In genomic region chr20:33645072-33645358, GRCh38 we compare ENCODE assay signal across 18 cellular contexts. TPM values are rescaled to one million over a fixed set of nuclear protein-coding genes. Genes with fewer than 3 reads are reported as not detected.
"Had no signal": no experiment of that assay in that cellular context is flagged by ENCODE, and none has a peak within 500 bp of the region (broad histone marks: within the 10 kb centered on the region; RNA-seq: fewer than 3 reads in every experiment).

No MANE protein-coding gene starts in this region.

- H3K9me3 ChIP-seq: right lobe of liver, transverse colon, uterus had no signal

- H3K36me3 ChIP-seq: uterus had no signal

- H3K27me3 ChIP-seq: right lobe of liver, transverse colon, uterus had no signal

- DNase-seq: activated CD4-positive, alpha-beta T cell treated with anti-CD3 and anti-CD28 coated beads, Interleukin-2, amount 10 ng/mL, durations not matched to agents 7 days and 5 days; activated CD8-positive, alpha-beta memory T cell treated with anti-CD3 and anti-CD28 coated beads, Interleukin-2, amount 10 ng/mL, durations not matched to agents 7 days and 5 days; activated CD8-positive, alpha-beta T cell treated with anti-CD3 and anti-CD28 coated beads for 36 hours; activated effector memory CD4-positive, alpha-beta T cell treated with anti-CD3 and anti-CD28 coated beads, Interleukin-2, amount 50 U/mL, for 16 hours; activated naive CD4-positive, alpha-beta T cell treated with anti-CD3 and anti-CD28 coated beads, Interleukin-2, amount 50 U/mL, for 16 hours; activated T-cell treated with anti-CD3 and anti-CD28 coated beads for 4 hours; aorta; caudate nucleus; effector CD4-positive, alpha-beta T cell; foreskin melanocyte; right lobe of liver; stimulated activated naive B cell treated with anti-CD40 and anti-IgM and Interleukin-4, amounts not matched to agents 10 μg/mL and 1 μg/mL and 100 μg/mL, for 72 hours; transverse colon; uterus had no signal

- H3K4me1 ChIP-seq: uterus had no signal

- H3K4me3 ChIP-seq: right lobe of liver, skin epidermis, transverse colon, uterus had no signal

- ATAC-seq: activated CD4-positive, CD25-positive, alpha-beta regulatory T cell treated with anti-CD3 and anti-CD28 coated beads, Interleukin-2, amount 50 U/mL, for 24 hours; activated CD8-positive, alpha-beta memory T cell treated with anti-CD3 and anti-CD28 coated beads, Interleukin-2, amount 10 ng/mL, durations not matched to agents 7 days and 5 days; activated CD8-positive, alpha-beta T cell treated with anti-CD3 and anti-CD28 coated beads for 36 hours; stimulated activated naive B cell treated with anti-CD40 and anti-IgM and Interleukin-4, amounts not matched to agents 10 μg/mL and 1 μg/mL and 100 μg/mL, for 72 hours had no signal

- H3K27ac ChIP-seq: right lobe of liver, skin epidermis, transverse colon, uterus had no signal

RNA-seq across cellular contexts. Expression of gene C20orf144, which starts 17.1 kb away (rescaled TPM):
- total RNA-seq: liver, temporal lobe, transverse colon, uterus had no signal
- polyA plus RNA-seq: liver had no signal
